ENCODE assay signal across 8 cellular contexts in the genomic region with DNA sequence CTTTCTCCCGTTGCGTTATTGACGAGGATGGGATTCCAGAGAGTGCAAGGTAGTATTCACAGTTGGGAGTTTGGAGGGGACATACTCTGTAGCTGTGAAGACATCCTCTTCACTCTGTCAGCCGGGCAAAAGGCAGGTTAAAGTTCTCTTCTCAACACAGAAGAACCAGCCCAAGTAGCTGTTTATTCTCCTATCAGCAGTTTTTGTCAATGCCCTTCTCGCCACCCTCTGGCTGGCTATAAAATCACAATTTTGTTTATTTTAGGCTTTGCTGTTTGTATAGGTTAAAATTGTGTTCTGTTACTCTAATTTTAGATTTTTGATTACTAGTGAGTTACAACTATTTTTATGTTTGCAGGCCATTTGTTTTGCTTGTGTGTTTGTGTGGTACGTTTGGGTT. TPM values are rescaled to one million over a fixed set of nuclear protein-coding genes. Genes with fewer than 3 reads are reported as not detected.
A peak's percentile ranks its signal among the peaks of the same experiment; 100 is the strongest.
DNase-seq lines count a peak whose midpoint lies in the region; ATAC-seq and TF ChIP-seq lines count a peak whose summit lies in the region.

No MANE protein-coding gene starts in this region.

- H3K4me3 Mint-ChIP-seq in chondrocyte (ENCODE audit: unreplicated experiment) = no peak overlapping the region
- no peak overlapping the region for H3K4me3 Mint-ChIP-seq in activated T-cell treated with anti-CD3 and anti-CD28 coated beads, Interleukin-2, amount 50 U/mL, for 4 hours

- peaks cover 5% of the 10 kb centered on the region for H3K36me3 Mint-ChIP-seq in chondrocyte (ENCODE audit: low read depth)
- H3K36me3 Mint-ChIP-seq in activated T-cell treated with anti-CD3 and anti-CD28 coated beads, Interleukin-2, amount 50 U/mL, for 4 hours (ENCODE audit: insufficient read depth) = peaks cover 3% of the 10 kb centered on the region

- TF ChIP-seq CTCF in chondrocyte (IDR thresholded peaks at IDR 0.05) = peak; percentile 52

- DNase-seq in NCI-H2107 treated with DMSO at 0.1 percent for 48 hours (lab: John Stamatoyannopoulos, UW; ENCODE audit: unreplicated experiment) (peak; percentile 46), NCI-H2107 (lab: John Stamatoyannopoulos, UW) (no peak), M059J (ENCODE audit: low read depth) (peak; percentile 30), chondrocyte (ENCODE audit: low spot score) (no peak), pons (ENCODE audit: low spot score) (peak; percentile 62), GM19238 (ENCODE audit: insufficient read length, low spot score) (no peak), iPS-NIHi7 (ENCODE audit: extremely low spot score) (no peak)
- DNase-seq in activated T-cell treated with anti-CD3 and anti-CD28 coated beads, Interleukin-2, amount 50 U/mL, for 4 hours = no peak

- H3K4me1 Mint-ChIP-seq in chondrocyte (ENCODE audit: low read depth) = peaks cover 6% of the 10 kb centered on the region
- H3K4me1 Mint-ChIP-seq in activated T-cell treated with anti-CD3 and anti-CD28 coated beads, Interleukin-2, amount 50 U/mL, for 4 hours (ENCODE audit: low read depth) = no peaks in the 10 kb centered on the region

- peaks cover 8% of the 10 kb centered on the region for H3K9me3 Mint-ChIP-seq in chondrocyte (ENCODE audit: low read depth)
- peaks cover 12% of the 10 kb centered on the region for H3K9me3 Mint-ChIP-seq in activated T-cell treated with anti-CD3 and anti-CD28 coated beads, Interleukin-2, amount 50 U/mL, for 4 hours

- no peak for ATAC-seq in activated T-cell treated with anti-CD3 and anti-CD28 coated beads, Interleukin-2, amount 50 U/mL, for 4 hours

- H3K27me3 Mint-ChIP-seq in chondrocyte (ENCODE audit: low read depth) = peaks cover 4% of the 10 kb centered on the region
- peaks cover 3% of the 10 kb centered on the region for H3K27me3 Mint-ChIP-seq in activated T-cell treated with anti-CD3 and anti-CD28 coated beads, Interleukin-2, amount 50 U/mL, for 4 hours (ENCODE audit: low read depth)

- H3K27ac Mint-ChIP-seq in chondrocyte (ENCODE audit: unreplicated experiment) = no peak overlapping the region

RNA-seq across cellular contexts. Expression of gene MAS1, which starts 37.9 kb away (rescaled TPM):
- not detected in 2 replicates for total RNA-seq in M059J (2014; rRNA removed; shearing (Covaris generic))
- not detected in 3 replicates for total RNA-seq in chondrocyte
- total RNA-seq in activated T-cell treated with anti-CD3 and anti-CD28 coated beads, Interleukin-2, amount 50 U/mL, for 4 hours = not detected

RNA-seq across cellular contexts. Expression of gene PNLDC1, which starts 52.8 kb away (rescaled TPM):
- total RNA-seq in M059J (2014; rRNA removed; shearing (Covaris generic)) = not detected in 2 replicates
- not detected in 3 replicates for total RNA-seq in chondrocyte
- total RNA-seq in activated T-cell treated with anti-CD3 and anti-CD28 coated beads, Interleukin-2, amount 50 U/mL, for 4 hours = 1 to 10 TPM in 1 of 3 donors, under 1 TPM in 2; 0.14 to 2.0 (median 0.30) TPM

Comparison
In these comparisons a context has a peak if more than half of its experiments do, and no peak if none do; other contexts are left out.
1. DNase-seq: peak in NCI-H2107 treated with DMSO at 0.1 percent for 48 hours (single experiment), M059J (single experiment) and pons (single experiment); none in NCI-H2107 (single experiment), chondrocyte (single experiment), GM19238 (single experiment), iPS-NIHi7 (single experiment) and activated T-cell treated with anti-CD3 and anti-CD28 coated beads, Interleukin-2, amount 50 U/mL, for 4 hours (single experiment).